In the genomic region with DNA sequence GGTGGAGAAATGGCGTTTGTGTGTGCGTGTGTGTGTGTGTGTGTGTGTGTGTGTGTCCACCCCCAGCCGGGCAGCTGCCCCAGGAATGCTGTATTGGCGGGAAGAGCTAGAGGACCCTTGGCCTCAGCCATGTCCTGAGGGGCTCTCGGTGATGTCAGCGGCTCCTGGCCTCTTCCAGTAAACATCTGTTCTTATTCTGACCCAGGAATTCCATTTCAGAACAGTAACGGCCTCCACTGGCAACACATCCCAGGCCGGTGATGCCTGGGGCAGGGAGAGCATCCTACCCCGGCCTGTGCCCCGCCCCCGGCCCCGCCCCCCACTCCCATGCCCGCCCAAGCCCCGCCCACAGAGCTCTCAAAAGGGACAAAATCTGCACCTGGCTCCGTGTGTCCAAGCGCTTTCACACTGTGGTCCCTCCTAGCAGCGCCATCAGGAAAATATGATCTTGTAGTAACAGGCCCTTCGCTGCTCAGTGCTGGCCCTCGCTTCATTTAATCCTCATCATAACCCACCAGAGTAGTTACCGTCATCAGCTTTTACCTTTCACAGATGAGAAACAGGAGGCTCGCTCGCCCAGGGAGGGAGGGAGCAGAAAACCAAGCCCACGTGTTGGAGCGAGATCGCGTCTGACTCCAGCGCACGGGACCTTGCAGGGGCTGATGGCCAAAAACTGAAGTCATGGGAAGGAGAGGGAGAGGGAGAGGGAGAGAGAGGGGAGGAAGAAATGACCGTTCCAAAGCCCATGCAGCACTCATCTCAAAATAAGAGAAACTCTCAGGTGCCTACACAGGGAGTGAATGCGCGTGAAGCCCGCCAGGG, we compare ENCODE assay signal across 11 cellular contexts. TPM values are rescaled to one million over a fixed set of nuclear protein-coding genes. Genes with fewer than 3 reads are reported as not detected.
DNase-seq lines count a peak whose midpoint lies in the region; FAIRE-seq and TF ChIP-seq lines count a peak whose summit lies in the region.
"Had no signal": no experiment of that assay in that cellular context is flagged by ENCODE, and none has a peak within 500 bp of the region (broad histone marks: within the 10 kb centered on the region; RNA-seq: fewer than 3 reads in every experiment).

No MANE protein-coding gene starts in this region.

- peak overlapping the region in 1 of 4 experiments; percentile 16; a peak in 2 of 7 replicates for H3K9ac ChIP-seq in H1 (replicated peaks in 1 of 4; ENCODE audit: extremely low read depth in 1 of 4, low read depth in 3 of 4, low read length in 3 of 4)
- no peak overlapping the region for H3K9ac ChIP-seq in Karpas-422 (ENCODE audit: low read length)

- peaks cover 2% of the 10 kb centered on the region; the same call in 1 of the 2 replicates for H3K23me2 ChIP-seq in H1 (ENCODE audit: low read depth, low read length)

- H4K91ac ChIP-seq in H1 (replicated peaks; ENCODE audit: insufficient read length, low read length): no peak overlapping the region

- H3K4me3 ChIP-seq in H7 (ENCODE audit: insufficient read depth, low read depth, low read length): peak overlapping the region; percentile 43
- peak overlapping the region; percentile 38 to 64 (median 43); a peak in 6 of 8 replicates for H3K4me3 ChIP-seq in H1 (ENCODE audit: extremely low read depth in 1 of 4, insufficient read depth in 2 of 4, low read depth in 3 of 4, low read length in 4 of 4)
- H3K4me3 ChIP-seq in spleen: no peak overlapping the region
- H3K4me3 ChIP-seq in Karpas-422 (ENCODE audit: low read length): no peak overlapping the region

- H2BK12ac ChIP-seq in H1 (ENCODE audit: low read depth, low read length): peak overlapping the region; percentile 10; the same call in 1 of the 2 replicates

- peak overlapping the region; percentile 76 to 97 for H3K4me2 ChIP-seq in H1 (ENCODE audit: insufficient read depth in 1 of 2, low read depth in 2 of 2, low read length in 2 of 2)
- H3K4me2 ChIP-seq in Karpas-422 (ENCODE audit: low read depth, low read length, poor library complexity, severe bottlenecking): no peak overlapping the region

- H3K9me3 ChIP-seq in H1 (ENCODE audit: insufficient read depth in 2 of 2, low read depth in 1 of 2, low read length in 1 of 2): no peaks in the 10 kb centered on the region
- H3K9me3 ChIP-seq in spleen: no peaks in the 10 kb centered on the region
- no peaks in the 10 kb centered on the region for H3K9me3 ChIP-seq in Karpas-422 (ENCODE audit: low read length)

- no peak overlapping the region for H3K14ac ChIP-seq in H1 (ENCODE audit: insufficient read length)

- no peak overlapping the region for H2AK5ac ChIP-seq in H1 (ENCODE audit: low read depth, low read length)

- DNase-seq in H7: peak; percentile 99
- peak in 1 of 2 experiments; percentile 57 for DNase-seq in H1 (ENCODE audit: low read depth in 1 of 2, low spot score in 2 of 2)
- DNase-seq in iris pigment epithelial cell (ENCODE audit: low read depth): peak; percentile 21
- DNase-seq in spleen: peak; percentile 47
- no peak for DNase-seq in SKM-1 treated with dmso at 0.1 percent for 144 hours (lab: John Stamatoyannopoulos, UW; ENCODE audit: unreplicated experiment)
- no peak for DNase-seq in COR-L47 (lab: John Stamatoyannopoulos, UW)
- DNase-seq in Karpas-422: no peak
- no peak for DNase-seq in RWPE1 (ENCODE audit: low spot score)
- DNase-seq: activated CD4-positive, CD25-positive, alpha-beta regulatory T cell; GOT3; NCI-H1417 treated with DMSO at 0.1 percent for 48 hours had no signal

- H2AFZ ChIP-seq in H1 (ENCODE audit: low read length) (peak overlapping the region; percentile 97), Karpas-422 (ENCODE audit: low read length) (no peak overlapping the region)

- H3K27ac ChIP-seq in H1 (ENCODE audit: low read depth, low read length) (no peak overlapping the region), spleen (no peak overlapping the region), Karpas-422 (ENCODE audit: low read length) (no peak overlapping the region), RWPE1 (no peak overlapping the region)

- peak overlapping the region; percentile 9; the same call in 1 of the 2 replicates for H4K8ac ChIP-seq in H1 (ENCODE audit: extremely low read depth, insufficient read depth, low read length)

- peaks cover 13% of the 10 kb centered on the region for H3K27me3 ChIP-seq in H7 (ENCODE audit: control insufficient read depth, insufficient read depth, low read length)
- peaks cover 0 to 12% (median 8%) of the 10 kb centered on the region in 4 experiments; a peak in 6 of 7 replicates for H3K27me3 ChIP-seq in H1 (replicated peaks in 1 of 4; ENCODE audit: control insufficient read depth in 3 of 4, extremely low read depth in 1 of 4, insufficient read depth in 3 of 4, low read length in 3 of 4)
- peaks cover 0 to 48% (median 0%) of the 10 kb centered on the region in 7 donors for H3K27me3 ChIP-seq in spleen (replicated peaks in 1 of 7)
- no peaks in the 10 kb centered on the region for H3K27me3 ChIP-seq in Karpas-422 (ENCODE audit: low read length)

- TF ChIP-seq RAD21 in H1 (IDR thresholded peaks at IDR 0.05 in 1 of 2, conservative IDR thresholded peaks at IDR 0.05 in 1 of 2; ENCODE audit: low read depth in 2 of 2, low read length in 2 of 2): no peak

- H3K56ac ChIP-seq in H1 (replicated peaks; ENCODE audit: insufficient read length, low read depth, low read length): no peak overlapping the region

- no peak for TF ChIP-seq EP300 in H1 (IDR thresholded peaks at IDR 0.05; ENCODE audit: borderline replicate concordance in 1 of 2, low read depth in 2 of 2, low read length in 2 of 2)

- POLR2A ChIA-PET in H1 (lab: Charles Lee; ENCODE audit: partially characterized antibody) (interaction anchor here (1.4 kb wide), 1 partner anchor 11 kb away, joined by 3 read pairs; no protein-coding TSS in a partner anchor), RWPE1 (lab: Yijun Ruan, JAX; ENCODE audit: low non-redundant PET) (no interaction called here)

- H3K36me3 ChIP-seq in H7 (replicated peaks; ENCODE audit: control insufficient read depth, insufficient read depth, low read length) (no peaks in the 10 kb centered on the region), H1 (ENCODE audit: control insufficient read depth in 2 of 4, insufficient read depth in 4 of 4, low read length in 3 of 4) (no peaks in the 10 kb centered on the region), spleen (no peaks in the 10 kb centered on the region), Karpas-422 (ENCODE audit: insufficient read depth, low read length) (no peaks in the 10 kb centered on the region)

- H3K79me2 ChIP-seq in H1 (ENCODE audit: control insufficient read depth in 1 of 2, insufficient read depth in 2 of 2, low read length in 2 of 2) (no peaks in the 10 kb centered on the region), Karpas-422 (ENCODE audit: low read length) (no peaks in the 10 kb centered on the region)

- no peak overlapping the region for H3K23ac ChIP-seq in H1 (ENCODE audit: insufficient read length)

- H3K4me1 ChIP-seq in H1 (replicated peaks in 1 of 4; ENCODE audit: control insufficient read depth in 3 of 4, insufficient read depth in 4 of 4, low read length in 3 of 4): peaks cover 0 to 8% (median 3%) of the 10 kb centered on the region in 4 experiments; a peak in 3 of 7 replicates
- H3K4me1 ChIP-seq in spleen: no peaks in the 10 kb centered on the region
- H3K4me1 ChIP-seq in Karpas-422 (ENCODE audit: low read length): no peaks in the 10 kb centered on the region

- no peak overlapping the region for H2BK15ac ChIP-seq in H1 (ENCODE audit: low read length)

- H4K20me1 ChIP-seq in H1 (replicated peaks in 1 of 2; ENCODE audit: control insufficient read depth in 1 of 2, insufficient read depth in 2 of 2, low read length in 2 of 2): no peaks in the 10 kb centered on the region
- no peaks in the 10 kb centered on the region for H4K20me1 ChIP-seq in Karpas-422 (ENCODE audit: insufficient read depth, low read depth, low read length)

- H2BK5ac ChIP-seq in H1 (ENCODE audit: low read depth, low read length): no peak overlapping the region

- TF ChIP-seq POLR2A in H1 (IDR thresholded peaks at IDR 0.05; ENCODE audit: control extremely low read depth in 1 of 2, low read depth in 2 of 2, low read length in 2 of 2): no peak
- TF ChIP-seq POLR2A in spleen (IDR thresholded peaks at IDR 0.05): no peak

- CTCF ChIA-PET in H1 (lab: Charles Lee; ENCODE audit: partially characterized antibody): interaction anchor here (2.7 kb wide), 1 partner anchor 168 kb away, joined by 8 read pairs; no protein-coding TSS in a partner anchor
- CTCF ChIA-PET in RWPE1 (lab: Yijun Ruan, JAX): interaction anchor here (0.7 kb wide), 1 partner anchor 10 kb away, joined by 3 read pairs; no protein-coding TSS in a partner anchor

- intact Hi-C loops in spleen (cut with DNase I; ENCODE audit: low total_unique reads): no loop called here

- no peak overlapping the region for H2BK20ac ChIP-seq in H1 (ENCODE audit: low read length)

- WGBS in H1 (ENCODE audit: extremely low coverage in 1 of 2, insufficient coverage in 1 of 2, insufficient read length in 1 of 2, insufficient replicate concordance in 2 of 2, low coverage in 1 of 2, low lambda C conversion rate in 2 of 2, missing lambda C conversion rate in 1 of 2), 2 experiments: 26% methylated on average over 28 of the region's 32 CpGs; no CpG with 5 or more reads in 1 of the 2 experiments
- 50 to 80% (median 56%) methylated on average over 26 to 32 of the region's 32 CpGs for WGBS in spleen, 5 donors

- no peaks in the 10 kb centered on the region for H3K9me2 ChIP-seq in Karpas-422 (replicated peaks; ENCODE audit: insufficient read depth, low read length)

- no peak overlapping the region for H2BK120ac ChIP-seq in H1 (replicated peaks; ENCODE audit: low read depth, low read length)

- H3K18ac ChIP-seq in H1 (ENCODE audit: extremely low read depth, low read length): 0 out of 2 replicates have a peak overlapping the region, but pooled peaks have one; percentile 38

- no peak for FAIRE-seq in H1 (lab: Jason Lieb, UNC)

- TF ChIP-seq CTCF in H1 (IDR thresholded peaks at IDR 0.05; ENCODE audit: control extremely low read depth in 1 of 3, insufficient read depth in 1 of 3, low read depth in 1 of 3, low read length in 3 of 3): no peak
- no peak for TF ChIP-seq CTCF in spleen (IDR thresholded peaks at IDR 0.05 in 8 of 11, conservative IDR thresholded peaks at IDR 0.05 in 3 of 11)
- TF ChIP-seq CTCF in RWPE1 (conservative IDR thresholded peaks at IDR 0.05; ENCODE audit: low read depth): no peak

- no peaks in the 10 kb centered on the region for H3K79me1 ChIP-seq in H1 (ENCODE audit: low read depth, low read length)

- peak overlapping the region; percentile 19 for H3K4ac ChIP-seq in H1 (replicated peaks; ENCODE audit: insufficient read length, low read depth, low read length)

- peak overlapping the region; percentile 21 for H4K5ac ChIP-seq in H1 (ENCODE audit: insufficient read length, low read depth, low read length)

RNA-seq across cellular contexts. Expression of a gene that starts 18.9 kb away (rescaled TPM):
- 1.7 and 2.2 TPM in 2 replicates for total RNA-seq in H7 (2014; rRNA removed; shearing (Covaris generic))
- 5.2 and 7.3 TPM in 2 replicates for total RNA-seq in H1 (2021; fragmentation: NEBNext Ultra II Directional; extraction: Animal tissue kit (Norgen Biotek cat#: 25700))
- polyA plus RNA-seq in H1 (2011; rRNA removed): 6.6 and 9.6 TPM in 2 replicates
- 7.9 TPM for polyA plus RNA-seq in H1 (2011; cell fraction: cytosol; rRNA removed)
- 14.4 TPM for polyA plus RNA-seq in H1 (2011; cell fraction: nucleus; rRNA removed)
- 2.3 to 4.9 TPM (median 4.4 TPM) in 4 replicates for polyA plus RNA-seq in H1 (2012, experiment 1 of 2)
- 2.0 TPM for polyA plus RNA-seq in H1 (2012, experiment 2 of 2)
- polyA plus RNA-seq in H1 (2013, experiment 1 of 2): 3.2 TPM
- polyA plus RNA-seq in H1 (2013, experiment 2 of 2): 3.3 TPM
- polyA minus RNA-seq in H1 (2011; rRNA and poly(A)+ RNA removed): 3.6 and 6.4 TPM in 2 replicates
- polyA minus RNA-seq in H1 (2011; cell fraction: cytosol; rRNA and poly(A)+ RNA removed): 3.4 TPM
- polyA minus RNA-seq in H1 (2011; cell fraction: nucleus; rRNA and poly(A)+ RNA removed): 7.3 TPM
- total RNA-seq in spleen: 100 to 1,000 TPM in 1 of 7 donors, 10 to 100 TPM in 6; 44.0 to 101 (median 64.5) TPM
- 10 to 100 TPM in 1 of 3 donors, 1 to 10 TPM in 2; 4.0 to 16.8 (median 4.4) TPM for polyA plus RNA-seq in spleen
- not detected in 2 replicates for total RNA-seq in Karpas-422 (2014; rRNA removed; shearing (Covaris generic); ENCODE audit: low replicate concordance)

Comparison
In these comparisons a context has a peak if more than half of its experiments do, and no peak if none do; other contexts are left out.
1. DNase-seq: peak in H7 (single experiment), iris pigment epithelial cell (single experiment) and spleen (single experiment); none in SKM-1 treated with dmso at 0.1 percent for 144 hours (single experiment), COR-L47 (single experiment), Karpas-422 (single experiment) and RWPE1 (single experiment).
2. H3K4me3 ChIP-seq: peak in H7 (single experiment) and H1 (4 of 4); none in spleen (0 of 8) and Karpas-422 (single experiment).